Comparison of ENCODE assay signal across 8 cellular contexts in the genomic region with DNA sequence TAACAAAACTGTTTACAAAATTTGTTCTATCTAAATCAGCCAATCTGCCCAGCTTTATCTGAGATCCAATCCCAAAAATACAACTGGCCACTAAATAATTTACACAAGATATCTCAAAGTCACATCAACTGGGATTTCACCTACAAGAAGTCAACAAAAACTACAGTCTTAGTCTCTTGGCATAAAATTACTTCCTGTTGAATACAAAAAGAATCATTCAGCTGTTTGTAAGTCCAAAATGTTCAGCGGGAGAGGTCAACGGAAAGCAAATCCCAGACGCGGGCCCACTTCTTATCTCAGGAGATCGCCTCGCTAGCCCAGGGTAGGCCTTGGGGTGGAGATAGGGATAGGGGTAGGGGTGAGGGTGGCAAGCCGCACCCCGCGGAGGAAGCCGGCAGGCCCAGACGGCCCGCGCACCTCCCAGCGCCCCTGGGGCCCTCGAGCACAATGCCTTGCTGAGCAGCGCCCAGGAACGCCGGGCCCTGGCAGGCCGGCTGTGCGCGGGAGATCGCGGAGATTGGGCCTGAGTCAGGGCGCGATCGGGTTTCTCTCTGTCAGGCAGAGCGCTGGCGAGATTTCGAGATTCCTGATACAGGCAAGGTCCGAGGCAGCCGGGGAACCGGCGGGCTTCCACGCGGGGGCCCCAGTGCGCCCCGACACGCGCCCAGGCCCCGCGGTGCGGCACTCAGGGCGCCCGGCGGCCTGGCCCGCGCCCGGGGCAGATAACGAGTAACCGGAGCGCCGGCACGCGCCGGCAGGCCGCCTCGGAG. TPM values are rescaled to one million over a fixed set of nuclear protein-coding genes. Genes with fewer than 3 reads are reported as not detected.
A peak's percentile ranks its signal among the peaks of the same experiment; 100 is the strongest.
DNase-seq lines count a peak whose midpoint lies in the region; ATAC-seq and TF ChIP-seq lines count a peak whose summit lies in the region.

No MANE protein-coding gene starts in this region.

- peak overlapping the region; percentile 93 for H3K27ac ChIP-seq in HL-60 (replicated peaks)
- peak overlapping the region; percentile 97 for H3K27ac ChIP-seq in Panc1 (ENCODE audit: low read length)

- peaks cover 45% of the 10 kb centered on the region for H3K4me1 Mint-ChIP-seq in activated T-helper 2 cell treated with anti-CD3 and anti-CD28 coated beads, Interferon-gamma antibody, Interleukin-2, Interleukin-4, amounts not matched to agents 10 μg/mL and 5 μg/mL and 100 μg/mL, durations not matched to agents 14 hours and 24 hours and 36 hours (ENCODE audit: low read depth)
- H3K4me1 Mint-ChIP-seq in natural killer cell: peaks cover 27 to 36% of the 10 kb centered on the region in 2 donors

- intact Hi-C loops in Panc1 (cut with micrococcal nuclease; ENCODE audit: unreplicated experiment) (loop anchor here (5.0 to 10.0 kb wide), 2 partner anchors 100 to 218 kb away; a partner anchor contains a TSS), natural killer cell (cut with micrococcal nuclease) (loop anchor here (1.0 kb wide), 2 partner anchors 218 to 253 kb away; no protein-coding TSS in a partner anchor)
- intact Hi-C loops in activated T-helper 2 cell treated with anti-CD3 and anti-CD28 coated beads, Interferon-gamma antibody, Interleukin-2, Interleukin-4, amounts not matched to agents 10 μg/mL and 5 μg/mL and 100 μg/mL, durations not matched to agents 14 hours and 24 hours and 36 hours (cut with micrococcal nuclease): loop anchor here (1.0 kb wide), 3 partner anchors 193 to 253 kb away; no protein-coding TSS in a partner anchor

- no TSS peak for BruUV-seq in Panc1 (replicated peaks; lab: Mats Ljungman, UMichigan)

- peak overlapping the region; percentile 87 for H3K4me3 Mint-ChIP-seq in activated T-helper 2 cell treated with anti-CD3 and anti-CD28 coated beads, Interferon-gamma antibody, Interleukin-2, Interleukin-4, amounts not matched to agents 10 μg/mL and 5 μg/mL and 100 μg/mL, durations not matched to agents 14 hours and 24 hours and 36 hours (ENCODE audit: low read depth)
- peak overlapping the region; percentile 92 for H3K4me3 Mint-ChIP-seq in natural killer cell

- H3K4me3 ChIP-seq in HL-60 (replicated peaks; ENCODE audit: insufficient read depth, low read length) (peak overlapping the region; percentile 68), Panc1 (ENCODE audit: low read depth in 2 of 2, low read length in 2 of 2) (peak overlapping the region; percentile 83 to 92), fibroblast of mammary gland (ENCODE audit: control insufficient read depth, low read depth, low read length) (peak overlapping the region; percentile 79)

- no peaks in the 10 kb centered on the region for H3K9me3 ChIP-seq in Panc1 (ENCODE audit: control insufficient read depth, insufficient read depth, low read depth, low read length)

- peak overlapping the region; percentile 86 for H3K27ac Mint-ChIP-seq in activated T-helper 2 cell treated with anti-CD3 and anti-CD28 coated beads, Interferon-gamma antibody, Interleukin-2, Interleukin-4, amounts not matched to agents 10 μg/mL and 5 μg/mL and 100 μg/mL, durations not matched to agents 14 hours and 24 hours and 36 hours
- peak overlapping the region; percentile 92 to 93 for H3K27ac Mint-ChIP-seq in natural killer cell

- POLR2A ChIA-PET in Panc1 (lab: Charles Lee): no interaction called here

- DNase-seq in Caki2 (ENCODE audit: low read depth) (peak; percentile 62), HL-60 (ENCODE audit: low read depth in 1 of 2, low spot score in 1 of 2) (peak in 1 of 2 experiments; percentile 52), Panc1 (ENCODE audit: low read depth, low spot score) (no peak), fibroblast of mammary gland (ENCODE audit: low read depth) (peak; percentile 76), natural killer cell (peak; percentile 68)
- peak; percentile 74 for DNase-seq in activated T-helper 2 cell treated with anti-CD3 and anti-CD28 coated beads, Interferon-gamma antibody, Interleukin-2, Interleukin-4, amounts not matched to agents 10 μg/mL and 5 μg/mL and 100 μg/mL, durations not matched to agents 14 hours and 24 hours and 36 hours (ENCODE audit: low spot score)
- peak; percentile 71 for DNase-seq in stimulated activated naive CD8-positive, alpha-beta T cell treated with anti-CD3 and anti-CD28 coated beads, Interleukin-15, Interleukin-2, amounts not matched to agents 100 U/mL and 50 U/mL, for 24 hours

- H3K27me3 Mint-ChIP-seq in activated T-helper 2 cell treated with anti-CD3 and anti-CD28 coated beads, Interferon-gamma antibody, Interleukin-2, Interleukin-4, amounts not matched to agents 10 μg/mL and 5 μg/mL and 100 μg/mL, durations not matched to agents 14 hours and 24 hours and 36 hours (ENCODE audit: low read depth): no peaks in the 10 kb centered on the region
- no peaks in the 10 kb centered on the region for H3K27me3 Mint-ChIP-seq in natural killer cell (ENCODE audit: low read depth in 2 of 2)

- in situ Hi-C loops in Caki2 (cut with HindIII; ENCODE audit: low pct_unique_long_range_greater_than_20kb, low sequenced_read_pairs) (no loop called here), Panc1 (cut with HindIII; ENCODE audit: low pct_unique_long_range_greater_than_20kb, low sequenced_read_pairs) (no loop called here)

- H3K4me1 ChIP-seq in Panc1 (ENCODE audit: control insufficient read depth, insufficient read depth, low read length): peaks cover 13% of the 10 kb centered on the region

- TF ChIP-seq CTCF in HL-60 (IDR thresholded peaks at IDR 0.05; ENCODE audit: insufficient read depth, low read length): no peak
- no peak for TF ChIP-seq CTCF in Panc1 (IDR thresholded peaks at IDR 0.05)
- TF ChIP-seq CTCF in fibroblast of mammary gland (conservative IDR thresholded peaks at IDR 0.05; ENCODE audit: control insufficient read depth, insufficient read depth, low read depth, low read length): no peak
- TF ChIP-seq CTCF in natural killer cell (IDR thresholded peaks at IDR 0.05): no peak

- H3K36me3 ChIP-seq in Panc1 (ENCODE audit: control insufficient read depth, insufficient read depth, low read length): peaks cover 28% of the 10 kb centered on the region

- CTCF ChIA-PET in Panc1 (lab: Charles Lee): interaction anchor here (0.6 kb wide), 1 partner anchor 126 kb away, joined by 3 read pairs; no protein-coding TSS in a partner anchor

- ATAC-seq in GM19468 (IDR thresholded peaks at IDR 0.05; ENCODE audit: extremely low read depth, unreplicated experiment) (peak; percentile 33), Panc1 (peak; percentile 79), natural killer cell (peak; percentile 67 to 83 (median 79))
- ATAC-seq in stimulated activated naive CD8-positive, alpha-beta T cell treated with anti-CD3 and anti-CD28 coated beads, Interleukin-15, Interleukin-2, amounts not matched to agents 100 U/mL and 50 U/mL, for 24 hours: peak; percentile 75

- H3K9me3 Mint-ChIP-seq in activated T-helper 2 cell treated with anti-CD3 and anti-CD28 coated beads, Interferon-gamma antibody, Interleukin-2, Interleukin-4, amounts not matched to agents 10 μg/mL and 5 μg/mL and 100 μg/mL, durations not matched to agents 14 hours and 24 hours and 36 hours: no peaks in the 10 kb centered on the region
- no peaks in the 10 kb centered on the region for H3K9me3 Mint-ChIP-seq in natural killer cell

- peaks cover 48% of the 10 kb centered on the region for H3K36me3 Mint-ChIP-seq in activated T-helper 2 cell treated with anti-CD3 and anti-CD28 coated beads, Interferon-gamma antibody, Interleukin-2, Interleukin-4, amounts not matched to agents 10 μg/mL and 5 μg/mL and 100 μg/mL, durations not matched to agents 14 hours and 24 hours and 36 hours (ENCODE audit: low read depth)
- no peaks in the 10 kb centered on the region for H3K36me3 Mint-ChIP-seq in natural killer cell

- H3K27me3 ChIP-seq in HL-60 (ENCODE audit: insufficient read depth, poor library complexity, severe bottlenecking) (no peaks in the 10 kb centered on the region), Panc1 (ENCODE audit: control insufficient read depth, insufficient read depth, low read length) (no peaks in the 10 kb centered on the region)

RNA-seq across cellular contexts. Expression of a gene that starts 0.7 kb away (rescaled TPM):
- 195 TPM in 2 replicates for total RNA-seq in Caki2 (2014; rRNA removed; shearing (Covaris generic); ENCODE audit: low replicate concordance)
- total RNA-seq in Panc1 (2021; ENCODE audit: unreplicated experiment): 233 TPM
- polyA plus RNA-seq in Panc1 (2012; ENCODE audit: insufficient read length): 316 TPM
- total RNA-seq in activated T-helper 2 cell treated with anti-CD3 and anti-CD28 coated beads, Interferon-gamma antibody, Interleukin-2, Interleukin-4, amounts not matched to agents 10 μg/mL and 5 μg/mL and 100 μg/mL, durations not matched to agents 14 hours and 24 hours and 36 hours: 279 and 282 TPM in 2 replicates
- total RNA-seq in natural killer cell: 100 to 1,000 TPM; 125 to 130 (median 129) TPM

RNA-seq across cellular contexts. Expression of a gene that starts 6.4 kb away (rescaled TPM):
- total RNA-seq in Caki2 (2014; rRNA removed; shearing (Covaris generic); ENCODE audit: low replicate concordance): 0.98 and 4.5 TPM in 2 replicates
- total RNA-seq in Panc1 (2021; ENCODE audit: unreplicated experiment) (12.1 TPM), natural killer cell (1 to 10 TPM; 7.4 to 9.7 (median 7.6) TPM)
- 6.8 TPM for polyA plus RNA-seq in Panc1 (2012; ENCODE audit: insufficient read length)
- total RNA-seq in activated T-helper 2 cell treated with anti-CD3 and anti-CD28 coated beads, Interferon-gamma antibody, Interleukin-2, Interleukin-4, amounts not matched to agents 10 μg/mL and 5 μg/mL and 100 μg/mL, durations not matched to agents 14 hours and 24 hours and 36 hours: 14.0 and 20.3 TPM in 2 replicates
